Comparison of ENCODE assay signal across 27 cellular contexts in genomic region chr9:69885931-69886330, GRCh38.
DNase-seq lines count a peak whose midpoint lies in the region; ATAC-seq, FAIRE-seq and TF ChIP-seq lines count a peak whose summit lies in the region.
"Had no signal": no experiment of that assay in that cellular context is flagged by ENCODE, and none has a peak within 500 bp of the region (broad histone marks: within the 10 kb centered on the region; RNA-seq: fewer than 3 reads in every experiment).

No MANE protein-coding gene starts in this region.

- no peaks in the 10 kb centered on the region for H3K4me1 ChIP-seq in H1 (replicated peaks in 1 of 4; ENCODE audit: control insufficient read depth in 3 of 4, insufficient read depth in 4 of 4, low read length in 3 of 4)
- no peaks in the 10 kb centered on the region for H3K4me1 ChIP-seq in mesenchymal stem cell (ENCODE audit: control insufficient read depth, insufficient read depth, low read depth, low read length)
- H3K4me1 ChIP-seq: prostate gland had no signal

- H3K14ac ChIP-seq in H1 (ENCODE audit: insufficient read length) (no peak overlapping the region), mesenchymal stem cell (ENCODE audit: low read length in 2 of 2) (no peak overlapping the region)

- no peak overlapping the region for H3K4me3 Mint-ChIP-seq in WTC11
- H3K4me3 Mint-ChIP-seq: activated B cell treated with CpG ODN at 0.5 μM for 24 hours; CD8-positive, alpha-beta memory T cell; neural crest cell; stimulated activated effector memory CD8-positive, alpha-beta T cell treated with anti-CD3 and anti-CD28 coated beads, Interleukin-12 subunit alpha, Interleukin-12 subunit beta, amount 100 ng/mL, for 72 hours had no signal

- TF ChIP-seq RAD21 in H1 (IDR thresholded peaks at IDR 0.05 in 1 of 2, conservative IDR thresholded peaks at IDR 0.05 in 1 of 2; ENCODE audit: low read depth in 2 of 2, low read length in 2 of 2) = no peak

- H2BK20ac ChIP-seq in H1 (ENCODE audit: low read length) = no peak overlapping the region

- H3K23me2 ChIP-seq in H1 (ENCODE audit: low read depth, low read length) = no peaks in the 10 kb centered on the region

- H3K23ac ChIP-seq in H1 (ENCODE audit: insufficient read length) (no peak overlapping the region), mesenchymal stem cell (ENCODE audit: low read length in 2 of 2) (no peak overlapping the region)

- no peak overlapping the region for H3K56ac ChIP-seq in H1 (replicated peaks; ENCODE audit: insufficient read length, low read depth, low read length)

- H3K9me3 Mint-ChIP-seq in WTC11 = peaks cover 43% of the 10 kb centered on the region
- H3K9me3 Mint-ChIP-seq: CD8-positive, alpha-beta memory T cell; stimulated activated effector memory CD8-positive, alpha-beta T cell treated with anti-CD3 and anti-CD28 coated beads, Interleukin-12 subunit alpha, Interleukin-12 subunit beta, amount 100 ng/mL, for 72 hours had no signal

- H3K9me3 ChIP-seq in H1 (ENCODE audit: insufficient read depth in 2 of 2, low read depth in 1 of 2, low read length in 1 of 2) = peaks cover 0 to 26% of the 10 kb centered on the region in 2 experiments
- H3K9me3 ChIP-seq in mesenchymal stem cell (ENCODE audit: control insufficient read depth, low read length) = peaks cover 6% of the 10 kb centered on the region
- H3K9me3 ChIP-seq: body of pancreas, prostate gland had no signal

- POLR2A ChIA-PET in H1 (lab: Charles Lee; ENCODE audit: partially characterized antibody) = no interaction called here
- POLR2A ChIA-PET in WTC11 (lab: Charles Lee) = no interaction called here

- no peak overlapping the region for H3K4me2 ChIP-seq in H1 (ENCODE audit: insufficient read depth in 1 of 2, low read depth in 2 of 2, low read length in 2 of 2)
- H3K4me2 ChIP-seq in mesenchymal stem cell (ENCODE audit: low read length, poor library complexity, severe bottlenecking) = no peak overlapping the region

- peaks cover 36% of the 10 kb centered on the region for H3K36me3 Mint-ChIP-seq in WTC11
- H3K36me3 Mint-ChIP-seq: CD8-positive, alpha-beta memory T cell; stimulated activated effector memory CD8-positive, alpha-beta T cell treated with anti-CD3 and anti-CD28 coated beads, Interleukin-12 subunit alpha, Interleukin-12 subunit beta, amount 100 ng/mL, for 72 hours had no signal

- H3K36me3 ChIP-seq in H1 (ENCODE audit: control insufficient read depth in 2 of 4, insufficient read depth in 4 of 4, low read length in 3 of 4) (peaks cover 0 to 7% (median 0%) of the 10 kb centered on the region in 4 experiments; a peak in 1 of 8 replicates), mesenchymal stem cell (ENCODE audit: control insufficient read depth in 1 of 2, insufficient read depth in 2 of 2, low read depth in 1 of 2, low read length in 2 of 2) (no peaks in the 10 kb centered on the region)
- H3K36me3 ChIP-seq: gastroesophageal sphincter, prostate gland had no signal

- no peak for TF ChIP-seq CTCF in H1 (IDR thresholded peaks at IDR 0.05; ENCODE audit: control extremely low read depth in 1 of 3, insufficient read depth in 1 of 3, low read depth in 1 of 3, low read length in 3 of 3)
- TF ChIP-seq CTCF in WTC11 (IDR thresholded peaks at IDR 0.05) = no peak

- no peak for ATAC-seq in WTC11
- ATAC-seq: gastroesophageal sphincter; left cardiac atrium; stimulated activated effector memory CD8-positive, alpha-beta T cell treated with anti-CD3 and anti-CD28 coated beads, Interleukin-12 subunit alpha, Interleukin-12 subunit beta, amount 100 ng/mL, for 72 hours had no signal

- H2BK5ac ChIP-seq in H1 (ENCODE audit: low read depth, low read length) = no peak overlapping the region
- no peak overlapping the region for H2BK5ac ChIP-seq in mesenchymal stem cell (ENCODE audit: low read depth, low read length, poor library complexity, severe bottlenecking)

- DNase-seq in NCI-H2227 (lab: John Stamatoyannopoulos, UW; ENCODE audit: unreplicated experiment) = peak; percentile 1
- DNase-seq in NCI-H2227 treated with DMSO at 0.1 percent for 48 hours (lab: John Stamatoyannopoulos, UW) = no peak
- DNase-seq in H1 (ENCODE audit: low read depth in 1 of 2, low spot score in 2 of 2) = no peak
- DNase-seq in mesenchymal stem cell = no peak
- no peak for DNase-seq in urothelium cell line (ENCODE audit: low spot score)
- no peak for DNase-seq in SIG-M5 treated with dmso at 0.1 percent for 504 hours (lab: John Stamatoyannopoulos, UW; ENCODE audit: unreplicated experiment)
- DNase-seq in WTC11 (ENCODE audit: low spot score) = no peak
- DNase-seq in SIG-M5 (lab: John Stamatoyannopoulos, UW) = no peak
- DNase-seq: activated B cell treated with CpG ODN at 0.5 μM for 24 hours; activated CD4-positive, alpha-beta T cell treated with anti-CD3 and anti-CD28 coated beads, Interleukin-2, amount 50 U/mL, for 48 hours; activated CD8-positive, alpha-beta memory T cell treated with anti-CD3 and anti-CD28 coated beads, Interleukin-2, amount 50 U/mL, for 48 hours; activated effector memory CD4-positive, alpha-beta T cell treated with Interleukin-2 at 50 U/mL for 16 hours; body of pancreas; CD8-positive, alpha-beta memory T cell; DMS53; effector CD4-positive, alpha-beta T cell; KG1; left cardiac atrium; NCI-H1694 treated with DMSO at 0.1 percent for 48 hours; NCI-H748 treated with DMSO at 0.1 percent for 48 hours; stimulated activated CD4-positive, alpha-beta T cell treated with anti-CD3 and anti-CD28 coated beads, Interleukin-2, amount 100 ng/mL, for 24 hours had no signal

- H3K27me3 Mint-ChIP-seq in WTC11 (ENCODE audit: low read depth) = no peaks in the 10 kb centered on the region

- H2BK120ac ChIP-seq in H1 (replicated peaks; ENCODE audit: low read depth, low read length) (peak overlapping the region; percentile 92), mesenchymal stem cell (ENCODE audit: low read depth, low read length) (no peak overlapping the region)

- H2BK12ac ChIP-seq in H1 (ENCODE audit: low read depth, low read length) (peak overlapping the region; percentile 88; the same call in 1 of the 2 replicates), mesenchymal stem cell (ENCODE audit: low read length in 2 of 2) (no peak overlapping the region)

- H4K5ac ChIP-seq in H1 (ENCODE audit: insufficient read length, low read depth, low read length) = no peak overlapping the region

- H3K27ac ChIP-seq in H1 (ENCODE audit: low read depth, low read length) (no peak overlapping the region), mesenchymal stem cell (ENCODE audit: low read length, poor library complexity, severe bottlenecking) (peak overlapping the region; percentile 57)
- H3K27ac ChIP-seq: 22Rv1, body of pancreas, gastroesophageal sphincter, prostate gland, skin epidermis had no signal

- H3K79me2 ChIP-seq in H1 (ENCODE audit: control insufficient read depth in 1 of 2, insufficient read depth in 2 of 2, low read length in 2 of 2) = no peaks in the 10 kb centered on the region

- peaks cover 13% of the 10 kb centered on the region for H3K4me1 Mint-ChIP-seq in WTC11
- H3K4me1 Mint-ChIP-seq: CD8-positive, alpha-beta memory T cell; stimulated activated effector memory CD8-positive, alpha-beta T cell treated with anti-CD3 and anti-CD28 coated beads, Interleukin-12 subunit alpha, Interleukin-12 subunit beta, amount 100 ng/mL, for 72 hours had no signal

- H4K20me1 ChIP-seq in H1 (replicated peaks in 1 of 2; ENCODE audit: control insufficient read depth in 1 of 2, insufficient read depth in 2 of 2, low read length in 2 of 2) = no peaks in the 10 kb centered on the region

- H3K18ac ChIP-seq in H1 (ENCODE audit: extremely low read depth, low read length) = no peak overlapping the region
- peak overlapping the region in 1 of 2 experiments; percentile 50 for H3K18ac ChIP-seq in mesenchymal stem cell (ENCODE audit: low read depth in 1 of 2, low read length in 2 of 2)

- H3K4me3 ChIP-seq in H1 (ENCODE audit: extremely low read depth in 1 of 4, insufficient read depth in 2 of 4, low read depth in 3 of 4, low read length in 4 of 4) (no peak overlapping the region), mesenchymal stem cell (ENCODE audit: insufficient read depth in 1 of 2, low read depth in 1 of 2, low read length in 2 of 2) (no peak overlapping the region)
- H3K4me3 ChIP-seq: body of pancreas, gastroesophageal sphincter, prostate gland, skin epidermis had no signal

- no peaks in the 10 kb centered on the region for H3K27me3 ChIP-seq in H1 (replicated peaks in 1 of 4; ENCODE audit: control insufficient read depth in 3 of 4, extremely low read depth in 1 of 4, insufficient read depth in 3 of 4, low read length in 3 of 4)
- H3K27me3 ChIP-seq in mesenchymal stem cell (ENCODE audit: control insufficient read depth in 1 of 2, insufficient read depth in 1 of 2, low read length in 2 of 2) = no peaks in the 10 kb centered on the region
- H3K27me3 ChIP-seq: body of pancreas, gastroesophageal sphincter had no signal

- no peak overlapping the region for H3K27ac Mint-ChIP-seq in WTC11
- H3K27ac Mint-ChIP-seq: activated B cell treated with CpG ODN at 0.5 μM for 24 hours; CD8-positive, alpha-beta memory T cell; stimulated activated effector memory CD8-positive, alpha-beta T cell treated with anti-CD3 and anti-CD28 coated beads, Interleukin-12 subunit alpha, Interleukin-12 subunit beta, amount 100 ng/mL, for 72 hours had no signal

- H2AK5ac ChIP-seq in H1 (ENCODE audit: low read depth, low read length) (no peak overlapping the region), mesenchymal stem cell (ENCODE audit: low read length, severe bottlenecking) (no peak overlapping the region)

- no peaks in the 10 kb centered on the region for H3K79me1 ChIP-seq in H1 (ENCODE audit: low read depth, low read length)
- H3K79me1 ChIP-seq in mesenchymal stem cell (replicated peaks; ENCODE audit: low read length, poor library complexity, severe bottlenecking) = no peaks in the 10 kb centered on the region

- no peak for FAIRE-seq in H1 (lab: Jason Lieb, UNC)
- FAIRE-seq in urothelium cell line (lab: Jason Lieb, UNC) = peak; percentile 20

- H4K91ac ChIP-seq in H1 (replicated peaks; ENCODE audit: insufficient read length, low read length) (no peak overlapping the region), mesenchymal stem cell (ENCODE audit: low read length) (no peak overlapping the region)

- no peak overlapping the region for H2AFZ ChIP-seq in H1 (ENCODE audit: low read length)
- no peak overlapping the region for H2AFZ ChIP-seq in mesenchymal stem cell (ENCODE audit: low read depth, low read length)

- TF ChIP-seq EP300 in H1 (IDR thresholded peaks at IDR 0.05; ENCODE audit: borderline replicate concordance in 1 of 2, low read depth in 2 of 2, low read length in 2 of 2) = no peak

- TF ChIP-seq POLR2A in H1 (IDR thresholded peaks at IDR 0.05; ENCODE audit: control extremely low read depth in 1 of 2, low read depth in 2 of 2, low read length in 2 of 2) = no peak

- H3K4ac ChIP-seq in H1 (replicated peaks; ENCODE audit: insufficient read length, low read depth, low read length) = no peak overlapping the region
- no peak overlapping the region for H3K4ac ChIP-seq in mesenchymal stem cell (ENCODE audit: low read depth in 1 of 2, low read length in 2 of 2)

- CTCF ChIA-PET in H1 (lab: Charles Lee; ENCODE audit: partially characterized antibody) = interaction anchor here (1.3 to 1.8 kb wide), 3 partner anchors 8 to 213 kb away, joined by 4 to 6 read pairs (median 4); partner anchors contain the start of gene APBA1
- CTCF ChIA-PET in WTC11 (lab: Charles Lee) = interaction anchor here (1.3 to 1.4 kb wide), 2 partner anchors 46 to 77 kb away, joined by 3 to 4 read pairs; no protein-coding TSS in a partner anchor

- H4K8ac ChIP-seq in H1 (ENCODE audit: extremely low read depth, insufficient read depth, low read length) = no peak overlapping the region
- no peak overlapping the region for H4K8ac ChIP-seq in mesenchymal stem cell (ENCODE audit: low read length)

- H3K9ac ChIP-seq in H1 (replicated peaks in 1 of 4; ENCODE audit: extremely low read depth in 1 of 4, low read depth in 3 of 4, low read length in 3 of 4) = no peak overlapping the region
- H3K9ac ChIP-seq in mesenchymal stem cell (ENCODE audit: low read length) = no peak overlapping the region

- H2BK15ac ChIP-seq in H1 (ENCODE audit: low read length) (no peak overlapping the region), mesenchymal stem cell (ENCODE audit: low read depth, poor library complexity, severe bottlenecking) (no peak overlapping the region)

- WGBS in H1 (ENCODE audit: extremely low coverage in 1 of 2, insufficient coverage in 1 of 2, insufficient read length in 1 of 2, insufficient replicate concordance in 2 of 2, low coverage in 1 of 2, low lambda C conversion rate in 2 of 2, missing lambda C conversion rate in 1 of 2), 2 experiments = 80% methylated on average over 2 of the region's 2 CpGs; no CpG with 5 or more reads in 1 of the 2 experiments
- 84% methylated on average over 2 of the region's 2 CpGs for WGBS in mesenchymal stem cell
